8 cellular contexts compared by ENCODE assay signal in genomic region chr6:99424761-99425646, GRCh38. TPM values are rescaled to one million over a fixed set of nuclear protein-coding genes. Genes with fewer than 3 reads are reported as not detected.
A peak's percentile ranks its signal among the peaks of the same experiment; 100 is the strongest.
DNase-seq lines count a peak whose midpoint lies in the region; ATAC-seq and TF ChIP-seq lines count a peak whose summit lies in the region.

Gene PNISR (minus strand): TSS chr6:99425308. CDS start chr6:99414659, 10,649 bp downstream.

- no peaks in the 10 kb centered on the region for H3K9me3 ChIP-seq in upper lobe of right lung

- H3K4me1 Mint-ChIP-seq in T-helper 1 cell treated with Interleukin-12 subunit alpha and Interleukin-12 subunit beta and Interleukin-4 antibody, amounts not matched to agents 30 μg/mL and 1 μg/mL, for 36 hours (ENCODE audit: low read depth): peaks cover 47% of the 10 kb centered on the region

- peaks cover 51% of the 10 kb centered on the region for H3K4me1 ChIP-seq in upper lobe of right lung

- TF ChIP-seq CTCF in GM13977 (IDR thresholded peaks at IDR 0.05; ENCODE audit: extremely low read depth, insufficient read depth, missing control alignments) (no peak), upper lobe of right lung (IDR thresholded peaks at IDR 0.05) (no peak)

- H3K9me3 Mint-ChIP-seq in T-helper 1 cell treated with Interleukin-12 subunit alpha and Interleukin-12 subunit beta and Interleukin-4 antibody, amounts not matched to agents 30 μg/mL and 1 μg/mL, for 36 hours: no peaks in the 10 kb centered on the region

- H3K27ac ChIP-seq in upper lobe of right lung: peak within 1 kb of the TSS; percentile 100

- peak within 1 kb of the TSS; percentile 99 for H3K27ac Mint-ChIP-seq in T-helper 1 cell treated with Interleukin-12 subunit alpha and Interleukin-12 subunit beta and Interleukin-4 antibody, amounts not matched to agents 30 μg/mL and 1 μg/mL, for 36 hours

- H3K27me3 Mint-ChIP-seq in T-helper 1 cell treated with Interleukin-12 subunit alpha and Interleukin-12 subunit beta and Interleukin-4 antibody, amounts not matched to agents 30 μg/mL and 1 μg/mL, for 36 hours (ENCODE audit: low read depth): no peaks in the 10 kb centered on the region

- ATAC-seq in HG02884 (IDR thresholded peaks at IDR 0.05; ENCODE audit: unreplicated experiment) (peak; percentile 88), left cardiac atrium (peak; percentile 94 to 97), upper lobe of right lung (peak; percentile 95)

- DNase-seq in GM13977 (ENCODE audit: low spot score): peak; percentile 80
- DNase-seq in NCI-H1694 (lab: John Stamatoyannopoulos, UW): peak; percentile 95
- DNase-seq in amniotic stem cell (lab: John Stamatoyannopoulos, UW): peak; percentile 94
- DNase-seq in left cardiac atrium: peak; percentile 88
- DNase-seq in posterior vena cava (ENCODE audit: low spot score): peak; percentile 95
- peak; percentile 92 for DNase-seq in upper lobe of right lung

- intact Hi-C loops in left cardiac atrium (cut with DNase I) (loop anchor here in 1 of 2 donors (10.0 kb wide), 1 partner anchor 90 kb away; the partner anchor contains the start of gene USP45), posterior vena cava (cut with DNase I) (no loop called here), upper lobe of right lung (cut with DNase I) (no loop called here)

- in situ Hi-C loops in GM13977 (cut with MboI; ENCODE audit: low pct_unique_long_range_greater_than_20kb, low sequenced_read_pairs, unreplicated experiment): loop anchor here (10.0 kb wide), 1 partner anchor 80 kb away; the partner anchor contains the start of gene FAXC

- H3K36me3 Mint-ChIP-seq in T-helper 1 cell treated with Interleukin-12 subunit alpha and Interleukin-12 subunit beta and Interleukin-4 antibody, amounts not matched to agents 30 μg/mL and 1 μg/mL, for 36 hours (ENCODE audit: low read depth): peaks cover 14% of the 10 kb centered on the region

- peak within 1 kb of the TSS; percentile 89 for H3K4me3 ChIP-seq in upper lobe of right lung

- no peaks in the 10 kb centered on the region for H3K36me3 ChIP-seq in upper lobe of right lung

- no peaks in the 10 kb centered on the region for H3K27me3 ChIP-seq in upper lobe of right lung

- H3K4me3 Mint-ChIP-seq in T-helper 1 cell treated with Interleukin-12 subunit alpha and Interleukin-12 subunit beta and Interleukin-4 antibody, amounts not matched to agents 30 μg/mL and 1 μg/mL, for 36 hours: peak within 1 kb of the TSS; percentile 97

RNA-seq across cellular contexts. Expression of gene PNISR, which starts in this region (rescaled TPM):
- total RNA-seq in left cardiac atrium (10 to 100 TPM; 47.7 to 57.3 TPM), posterior vena cava (10 to 100 TPM; 74.1 to 79.0 TPM), upper lobe of right lung (111 TPM)

Comparison
In these comparisons a context has a peak if more than half of its experiments do, and no peak if none do; other contexts are left out.
1. Peak in every context shown above with its lines: DNase-seq, ATAC-seq, H3K4me3 ChIP-seq and H3K27ac ChIP-seq.